In genomic region chr1:209653915-209654351, GRCh38 we compare ENCODE assay signal across 12 cellular contexts. TPM values are rescaled to one million over a fixed set of nuclear protein-coding genes. Genes with fewer than 3 reads are reported as not detected.
DNase-seq lines count a peak whose midpoint lies in the region; ATAC-seq, FAIRE-seq and TF ChIP-seq lines count a peak whose summit lies in the region.
"Had no signal": no experiment of that assay in that cellular context is flagged by ENCODE, and none has a peak within 500 bp of the region (broad histone marks: within the 10 kb centered on the region; RNA-seq: fewer than 3 reads in every experiment).

No MANE protein-coding gene starts in this region.

- no peak for DNase-seq in GM12878 (ENCODE audit: low read depth, low spot score)
- DNase-seq in neuronal stem cell (ENCODE audit: low spot score): no peak
- DNase-seq in foreskin melanocyte: no peak
- DNase-seq in amniotic stem cell (lab: John Stamatoyannopoulos, UW): no peak
- no peak for DNase-seq in DMS 273 (lab: John Stamatoyannopoulos, UW; ENCODE audit: unreplicated experiment)
- DNase-seq: islet precursor cell, NCI-H446, T-helper 9 cell had no signal

- no peak overlapping the region for H3K18ac ChIP-seq in neuronal stem cell (ENCODE audit: low read length)

- H3K23ac ChIP-seq in neuronal stem cell (ENCODE audit: low read depth, low read length, poor library complexity): no peak overlapping the region

- intact Hi-C loops in GM12878 (cut with micrococcal nuclease; ENCODE audit: unreplicated experiment): loop anchor here (2.0 to 5.0 kb wide), 2 partner anchors 19 to 93 kb away; no protein-coding TSS in a partner anchor

- POLR2A ChIA-PET in GM12878 (lab: Charles Lee): interaction anchor here (1.0 to 7.6 kb wide), 6 partner anchors 11 to 114 kb away, joined by 3 to 95 read pairs (median 6); partner anchors contain the start of gene G0S2

- H2AK5ac ChIP-seq in neuronal stem cell (ENCODE audit: low read depth, low read length): no peak overlapping the region

- no peak overlapping the region for H2AFZ ChIP-seq in GM12878 (ENCODE audit: control insufficient read depth, low read depth, low read length)
- H2AFZ ChIP-seq in neuronal stem cell (ENCODE audit: low read length): no peak overlapping the region

- TF ChIP-seq EP300 in GM12878 (IDR thresholded peaks at IDR 0.05; ENCODE audit: borderline replicate concordance in 1 of 2, control insufficient read depth in 1 of 2, low read depth in 2 of 2, low read length in 2 of 2): peak; percentile 25 to 61; a peak in 2 of 4 replicates

- 47% methylated on average over 7 of the region's 7 CpGs for WGBS in GM12878 (ENCODE audit: insufficient coverage, insufficient replicate concordance, low lambda C conversion rate, missing lambda C conversion rate)
- WGBS in neuronal stem cell (ENCODE audit: extremely low coverage in 2 of 2, insufficient read length in 2 of 2, insufficient replicate concordance in 1 of 2), 2 donors: no CpG with 5 or more reads among the region's 7 CpGs

- SMC1A ChIA-PET in GM12878 (lab: Charles Lee; ENCODE audit: uncharacterized antibody, unreplicated experiment): interaction anchor here (0.7 to 17.6 kb wide), 17 partner anchors 8 to 97 kb away, joined by 3 to 261 read pairs (median 3); partner anchors contain the start of gene G0S2

- RAD21 ChIA-PET in GM12878 (lab: Charles Lee; ENCODE audit: unreplicated experiment): interaction anchor here (0.8 to 15.7 kb wide), 15 partner anchors 11 to 102 kb away, joined by 3 to 195 read pairs (median 9); partner anchors contain the start of genes G0S2 and TRAF3IP3

- no peaks in the 10 kb centered on the region for H4K20me1 ChIP-seq in GM12878 (ENCODE audit: control insufficient read depth, insufficient read depth)

- H3K9me3 ChIP-seq in GM12878 (replicated peaks; ENCODE audit: control insufficient read depth, insufficient read depth, low read length) (no peaks in the 10 kb centered on the region), neuronal stem cell (replicated peaks in 1 of 2; ENCODE audit: control insufficient read depth in 2 of 2, insufficient read depth in 1 of 2, low read depth in 1 of 2, low read length in 2 of 2) (no peaks in the 10 kb centered on the region)

- no peaks in the 10 kb centered on the region for H3K36me3 ChIP-seq in GM12878 (ENCODE audit: control insufficient read depth in 2 of 2, insufficient read depth in 2 of 2, low read length in 1 of 2)
- no peaks in the 10 kb centered on the region for H3K36me3 ChIP-seq in neuronal stem cell (replicated peaks in 1 of 2; ENCODE audit: control insufficient read depth in 2 of 2, insufficient read depth in 2 of 2, low read length in 2 of 2)

- ATAC-seq in GM18873 (IDR thresholded peaks at IDR 0.05; ENCODE audit: low FRiP score, unreplicated experiment): peak; percentile 51
- peak; percentile 35 for ATAC-seq in HG02981 (IDR thresholded peaks at IDR 0.05; ENCODE audit: unreplicated experiment)
- ATAC-seq in GM12878: peak; percentile 45
- no peak for ATAC-seq in HG03039 (IDR thresholded peaks at IDR 0.05; ENCODE audit: unreplicated experiment)

- H2BK120ac ChIP-seq in neuronal stem cell (ENCODE audit: low read depth, low read length): no peak overlapping the region

- no peaks in the 10 kb centered on the region for H3K79me2 ChIP-seq in GM12878 (ENCODE audit: control insufficient read depth, insufficient read depth, low read length)

- CTCF ChIA-PET in GM12878 (lab: Yijun Ruan, JAX): interaction anchor here (0.9 to 4.0 kb wide), 14 partner anchors 12 to 113 kb away, joined by 3 to 58 read pairs (median 8); partner anchors contain the start of gene G0S2

- no peak for TF ChIP-seq RAD21 in GM12878 (IDR thresholded peaks at IDR 0.05; ENCODE audit: insufficient read depth, low read depth, low read length)

- no peak overlapping the region for H3K4me2 ChIP-seq in GM12878 (ENCODE audit: control insufficient read depth, insufficient read depth)
- H3K4me2 ChIP-seq in neuronal stem cell (ENCODE audit: insufficient read depth, low read length, poor library complexity, severe bottlenecking): no peak overlapping the region

- peaks cover 26% of the 10 kb centered on the region for H3K4me1 ChIP-seq in GM12878 (ENCODE audit: control insufficient read depth, insufficient read depth, low read length)
- H3K4me1 ChIP-seq in neuronal stem cell (ENCODE audit: control insufficient read depth in 2 of 2, insufficient read depth in 1 of 2, low read depth in 1 of 2, low read length in 2 of 2): peaks cover 0 to 10% of the 10 kb centered on the region in 2 donors

- H4K91ac ChIP-seq in neuronal stem cell (ENCODE audit: low read depth, low read length, poor library complexity): no peak overlapping the region

- H3K14ac ChIP-seq in neuronal stem cell (ENCODE audit: low read length): no peak overlapping the region

- TF ChIP-seq POLR2A in GM12878 (IDR thresholded peaks at IDR 0.05; ENCODE audit: low read depth, low read length): no peak

- H3K9ac ChIP-seq in GM12878 (ENCODE audit: control insufficient read depth, insufficient read depth, low read length) (no peak overlapping the region), neuronal stem cell (ENCODE audit: low read depth, low read length, poor library complexity) (no peak overlapping the region)

- H3K4me3 ChIP-seq in GM12878: no peak overlapping the region
- H3K4me3 ChIP-seq in neuronal stem cell (ENCODE audit: low read length in 2 of 2): no peak overlapping the region

- no peak for FAIRE-seq in GM12878 (lab: Jason Lieb, UNC)

- in situ Hi-C loops in GM12878 (cut with MboI): no loop called here

- no peak overlapping the region for H4K8ac ChIP-seq in neuronal stem cell (ENCODE audit: low read depth, low read length)

- BruUV-seq in GM12878 (replicated peaks; lab: Mats Ljungman, UMichigan): no TSS peak

- no peak overlapping the region for H2BK12ac ChIP-seq in neuronal stem cell (ENCODE audit: low read length)

- H3K27me3 ChIP-seq in GM12878 (replicated peaks in 1 of 2; ENCODE audit: control insufficient read depth in 2 of 2, insufficient read depth in 2 of 2, low read length in 1 of 2): no peaks in the 10 kb centered on the region; a peak in 1 of 4 replicates
- peaks cover 0 to 3% (median 0%) of the 10 kb centered on the region in 3 experiments for H3K27me3 ChIP-seq in neuronal stem cell (ENCODE audit: control insufficient read depth in 3 of 3, insufficient read depth in 3 of 3, low read depth in 1 of 3, low read length in 3 of 3)

- H2BK15ac ChIP-seq in neuronal stem cell (ENCODE audit: low read length): no peak overlapping the region

- no peak overlapping the region for H3K4ac ChIP-seq in neuronal stem cell (ENCODE audit: low read length)

- no peak overlapping the region for H3K27ac ChIP-seq in GM12878 (ENCODE audit: control insufficient read depth, insufficient read depth)
- no peak overlapping the region for H3K27ac ChIP-seq in neuronal stem cell (replicated peaks; ENCODE audit: low read length)

- H3K79me1 ChIP-seq in neuronal stem cell (ENCODE audit: low read depth, low read length): no peaks in the 10 kb centered on the region

- peak overlapping the region; percentile 16 for H2BK5ac ChIP-seq in neuronal stem cell (ENCODE audit: low read length)

- TF ChIP-seq CTCF in GM12878 (IDR thresholded peaks at IDR 0.05 in 2 of 3, conservative IDR thresholded peaks at IDR 0.05 in 1 of 3; ENCODE audit: control insufficient read depth in 2 of 3, extremely low read depth in 1 of 3, insufficient read depth in 1 of 3, low read depth in 3 of 3, low read length in 3 of 3): no peak

RNA-seq across cellular contexts. Expression of gene LAMB3, which starts 1.7 kb away (rescaled TPM):
- total RNA-seq in GM12878 (2013; cell fraction: nucleolus; rRNA removed): 1.8 and 2.5 TPM in 2 replicates
- 0.11 and 1.2 TPM in 2 replicates for total RNA-seq in GM12878 (2014; rRNA removed)
- total RNA-seq in GM12878 (2014; rRNA removed; fragmentation: Illumina TruSeq; extraction: Trizol): 0.09 TPM in 2 replicates
- total RNA-seq in GM12878 (2021): 0.31 and 0.64 TPM in 2 replicates
- polyA plus RNA-seq in GM12878 (2011; ENCODE audit: low read depth): 0.14 TPM
- 0.92 and 1.8 TPM in 2 replicates for polyA plus RNA-seq in GM12878 (2011; rRNA removed)
- 2.2 and 2.6 TPM in 2 replicates for polyA plus RNA-seq in GM12878 (2011; cell fraction: cytosol; rRNA removed)
- polyA plus RNA-seq in GM12878 (2011; cell fraction: nucleus; rRNA removed): 2.1 and 4.1 TPM in 2 replicates
- polyA plus RNA-seq in GM12878 (2012): 0.44 and 0.65 TPM in 2 replicates
- 0.04 TPM in 1 of 2 replicates, not detected in the other for polyA plus RNA-seq in GM12878 (2014; fragmentation: Illumina TruSeq; extraction: Trizol)
- polyA plus RNA-seq in GM12878 (2014; fragmentation: Nextera tagmentation; extraction: Ambion mirVana): under 1 TPM in 1 of 2 experiments, not detected in 1; 0.04 TPM
- 0.10 and 0.25 TPM in 2 replicates for polyA plus RNA-seq in GM12878 (2014; rRNA removed)
- under 1 TPM; 0.10 to 0.19 TPM for polyA plus RNA-seq in GM12878 (2016; fragmentation: Nextera tagmentation; extraction: Ambion mirVana)
- 1.6 and 2.9 TPM in 2 replicates for polyA minus RNA-seq in GM12878 (2011; rRNA and poly(A)+ RNA removed)
- polyA minus RNA-seq in GM12878 (2011; cell fraction: cytosol; rRNA and poly(A)+ RNA removed): 2.3 and 2.5 TPM in 2 replicates
- 2.1 and 2.7 TPM in 2 replicates for polyA minus RNA-seq in GM12878 (2011; cell fraction: nucleus; rRNA and poly(A)+ RNA removed)
- polyA plus RNA-seq in neuronal stem cell (2013, experiment 1 of 2): 0.15 TPM
- polyA plus RNA-seq in neuronal stem cell (2013, experiment 2 of 2): 0.11 TPM

RNA-seq across cellular contexts. Expression of gene G0S2, which starts 21.3 kb away (rescaled TPM):
- total RNA-seq in GM12878 (2013; cell fraction: nucleolus; rRNA removed): 0.69 TPM in 1 of 2 replicates, not detected in the other
- total RNA-seq in GM12878 (2014; rRNA removed) (0.22 and 0.34 TPM in 2 replicates), GM12878 (2014; rRNA removed; fragmentation: Illumina TruSeq; extraction: Trizol) (0.18 TPM in 1 of 2 replicates, not detected in the other), GM12878 (2021) (0.24 and 0.51 TPM in 2 replicates)
- polyA plus RNA-seq in GM12878 (2011; ENCODE audit: low read depth): not detected
- polyA plus RNA-seq in GM12878 (2011; rRNA removed) (0.13 and 0.26 TPM in 2 replicates), GM12878 (2014; fragmentation: Illumina TruSeq; extraction: Trizol) (0.13 TPM in 1 of 2 replicates, not detected in the other), GM12878 (2014; fragmentation: Nextera tagmentation; extraction: Ambion mirVana) (under 1 TPM; 0.07 to 0.08 TPM), GM12878 (2014; rRNA removed) (0.26 TPM in 1 of 2 replicates, not detected in the other), GM12878 (2016; fragmentation: Nextera tagmentation; extraction: Ambion mirVana) (under 1 TPM; 0.20 to 0.48 TPM)
- 0.31 and 0.32 TPM in 2 replicates for polyA plus RNA-seq in GM12878 (2011; cell fraction: cytosol; rRNA removed)
- 0.18 TPM in 1 of 2 replicates, not detected in the other for polyA plus RNA-seq in GM12878 (2011; cell fraction: nucleus; rRNA removed)
- polyA plus RNA-seq in GM12878 (2012): 1.2 and 3.6 TPM in 2 replicates
- not detected in 2 replicates for polyA minus RNA-seq in GM12878 (2011; rRNA and poly(A)+ RNA removed)
- polyA minus RNA-seq in GM12878 (2011; cell fraction: cytosol; rRNA and poly(A)+ RNA removed): not detected in 2 replicates
- not detected in 2 replicates for polyA minus RNA-seq in GM12878 (2011; cell fraction: nucleus; rRNA and poly(A)+ RNA removed)
- polyA plus RNA-seq in neuronal stem cell (2013, experiment 1 of 2): 1.4 TPM
- 1.1 TPM for polyA plus RNA-seq in neuronal stem cell (2013, experiment 2 of 2)

RNA-seq across cellular contexts. Expression of gene HSD11B1, which starts 50.7 kb away (rescaled TPM):
- total RNA-seq in GM12878 (2013; cell fraction: nucleolus; rRNA removed): not detected in 2 replicates
- not detected in 2 replicates for total RNA-seq in GM12878 (2014; rRNA removed)
- total RNA-seq in GM12878 (2014; rRNA removed; fragmentation: Illumina TruSeq; extraction: Trizol): not detected in 2 replicates
- total RNA-seq in GM12878 (2021): not detected in 2 replicates
- not detected for polyA plus RNA-seq in GM12878 (2011; ENCODE audit: low read depth)
- 0.10 and 0.15 TPM in 2 replicates for polyA plus RNA-seq in GM12878 (2011; rRNA removed)
- 0.07 TPM in 1 of 2 replicates, not detected in the other for polyA plus RNA-seq in GM12878 (2011; cell fraction: cytosol; rRNA removed)
- 0.13 TPM in 1 of 2 replicates, not detected in the other for polyA plus RNA-seq in GM12878 (2011; cell fraction: nucleus; rRNA removed)
- not detected in 2 replicates for polyA plus RNA-seq in GM12878 (2012)
- polyA plus RNA-seq in GM12878 (2014; fragmentation: Illumina TruSeq; extraction: Trizol): not detected in 2 replicates
- polyA plus RNA-seq in GM12878 (2014; fragmentation: Nextera tagmentation; extraction: Ambion mirVana): under 1 TPM; 0.04 to 0.27 TPM
- 0.05 TPM in 1 of 2 replicates, not detected in the other for polyA plus RNA-seq in GM12878 (2014; rRNA removed)
- polyA plus RNA-seq in GM12878 (2016; fragmentation: Nextera tagmentation; extraction: Ambion mirVana): not detected
- polyA minus RNA-seq in GM12878 (2011; rRNA and poly(A)+ RNA removed): 0.26 TPM in 1 of 2 replicates, not detected in the other
- not detected in 2 replicates for polyA minus RNA-seq in GM12878 (2011; cell fraction: cytosol; rRNA and poly(A)+ RNA removed)
- not detected in 2 replicates for polyA minus RNA-seq in GM12878 (2011; cell fraction: nucleus; rRNA and poly(A)+ RNA removed)
- polyA plus RNA-seq in neuronal stem cell (2013, experiment 1 of 2): not detected
- not detected for polyA plus RNA-seq in neuronal stem cell (2013, experiment 2 of 2)
- total RNA-seq: Daoy had no signal
